29 cellular contexts compared by ENCODE assay signal in the genomic region with DNA sequence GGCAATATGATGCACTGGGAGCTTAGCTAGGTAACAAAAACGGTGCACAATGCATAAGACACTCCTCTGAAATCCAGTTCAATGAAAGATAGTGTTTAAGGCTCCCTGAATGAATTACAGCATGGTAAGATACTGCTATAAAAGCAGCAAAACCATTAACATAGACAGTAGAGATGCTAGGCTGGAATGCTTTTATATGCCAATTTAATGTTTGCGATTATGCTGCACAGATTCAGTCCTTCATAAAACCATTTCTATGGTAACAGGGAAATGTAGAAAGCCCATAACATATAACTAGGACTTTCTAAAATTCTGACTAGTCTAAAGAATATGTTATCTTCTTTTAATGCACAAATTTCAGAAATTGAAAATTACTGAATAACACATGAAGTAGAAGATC.
"Had no signal": no experiment of that assay in that cellular context is flagged by ENCODE, and none has a peak within 500 bp of the region (broad histone marks: within the 10 kb centered on the region; RNA-seq: fewer than 3 reads in every experiment).

No MANE protein-coding gene starts in this region.

- DNase-seq: activated B cell treated with CpG ODN at 0.5 μM for 24 hours; activated CD4-positive, alpha-beta T cell treated with anti-CD3 and anti-CD28 coated beads for 48 hours; activated CD4-positive, alpha-beta T cell treated with anti-CD3 and anti-CD28 coated beads, Interleukin-2, amount 50 U/mL, for 1 hour; activated CD4-positive, alpha-beta T cell treated with anti-CD3 and anti-CD28 coated beads, Interleukin-2, amount 50 U/mL, for 48 hours; activated CD8-positive, alpha-beta memory T cell treated with anti-CD3 and anti-CD28 coated beads for 24 hours; activated CD8-positive, alpha-beta T cell treated with anti-CD3 and anti-CD28 coated beads for 36 hours; activated effector memory CD4-positive, alpha-beta T cell treated with Interleukin-2 at 50 U/mL for 16 hours; activated gamma-delta T cell treated with Interleukin-2 at 50 U/mL for 16 hours; activated naive CD4-positive, alpha-beta T cell treated with anti-CD3 and anti-CD28 coated beads, Interleukin-2, amount 50 U/mL, for 16 hours; activated naive CD4-positive, alpha-beta T cell treated with Interleukin-2 at 50 U/mL for 16 hours; activated T-cell treated with anti-CD3 and anti-CD28 coated beads, Interleukin-2, amount 50 U/mL, for 4 hours; anterior cingulate cortex; dorsolateral prefrontal cortex; effector memory CD4-positive, alpha-beta T cell; endodermal cell; head of caudate nucleus; hippocampal formation; WERI-Rb-1 had no signal

- H3K36me3 Mint-ChIP-seq: activated naive CD8-positive, alpha-beta T cell had no signal

- H3K36me3 ChIP-seq: brain microvascular endothelial cell, WERI-Rb-1 had no signal

- H3K9me3 Mint-ChIP-seq: activated CD8-positive, alpha-beta T cell treated with anti-CD3 and anti-CD28 coated beads for 36 hours; activated T-cell treated with anti-CD3 and anti-CD28 coated beads, Interleukin-2, amount 50 U/mL, for 4 hours; activated T-helper 17 cell treated with anti-CD3 and anti-CD28 coated beads, Interleukin-2, amount 50 U/mL, for 72 hours; dendritic cell treated with granulocyte-macrophage colony-stimulating factor and Interleukin-4, amounts not matched to agents 40 ng/mL and 50 ng/mL, for 4 days; endodermal cell; T-helper 2 cell treated with Interferon-gamma antibody and Interleukin-4, amounts not matched to agents 5 μg/mL and 100 μg/mL, for 36 hours had no signal

- ATAC-seq: activated CD4-positive, CD25-positive, alpha-beta regulatory T cell treated with anti-CD3 and anti-CD28 coated beads, Interleukin-2, amount 50 U/mL, for 24 hours; activated CD8-positive, alpha-beta T cell treated with anti-CD3 and anti-CD28 coated beads for 36 hours; activated T-cell treated with anti-CD3 and anti-CD28 coated beads, Interleukin-2, amount 50 U/mL, for 4 hours; activated T-helper 17 cell treated with anti-CD3 and anti-CD28 coated beads, Interleukin-2, amount 50 U/mL, for 72 hours; esophagus mucosa had no signal

- FAIRE-seq: bronchial epithelial cell, frontal cortex had no signal

- H3K27ac Mint-ChIP-seq: activated B cell treated with CpG ODN at 0.5 μM for 24 hours; activated CD8-positive, alpha-beta T cell treated with anti-CD3 and anti-CD28 coated beads for 36 hours; activated naive CD8-positive, alpha-beta T cell; activated T-helper 17 cell treated with anti-CD3 and anti-CD28 coated beads, Interleukin-2, amount 50 U/mL, for 72 hours; dendritic cell treated with granulocyte-macrophage colony-stimulating factor and Interleukin-4, amounts not matched to agents 40 ng/mL and 50 ng/mL, for 4 days; endodermal cell; T-helper 2 cell treated with Interferon-gamma antibody and Interleukin-4, amounts not matched to agents 5 μg/mL and 100 μg/mL, for 36 hours had no signal

- H3K4me3 Mint-ChIP-seq: activated B cell treated with CpG ODN at 0.5 μM for 24 hours; activated CD8-positive, alpha-beta T cell treated with anti-CD3 and anti-CD28 coated beads for 36 hours; activated naive CD8-positive, alpha-beta T cell; activated T-cell treated with anti-CD3 and anti-CD28 coated beads, Interleukin-2, amount 50 U/mL, for 4 hours; activated T-helper 17 cell treated with anti-CD3 and anti-CD28 coated beads, Interleukin-2, amount 50 U/mL, for 72 hours; central memory CD8-positive, alpha-beta T cell; dendritic cell treated with granulocyte-macrophage colony-stimulating factor and Interleukin-4, amounts not matched to agents 40 ng/mL and 50 ng/mL, for 4 days; endodermal cell; T-helper 2 cell treated with Interferon-gamma antibody and Interleukin-4, amounts not matched to agents 5 μg/mL and 100 μg/mL, for 36 hours had no signal

- H3K27me3 Mint-ChIP-seq: activated B cell treated with CpG ODN at 0.5 μM for 24 hours; activated CD8-positive, alpha-beta T cell treated with anti-CD3 and anti-CD28 coated beads for 36 hours; activated naive CD8-positive, alpha-beta T cell; activated T-helper 17 cell treated with anti-CD3 and anti-CD28 coated beads, Interleukin-2, amount 50 U/mL, for 72 hours; central memory CD8-positive, alpha-beta T cell; dendritic cell treated with granulocyte-macrophage colony-stimulating factor and Interleukin-4, amounts not matched to agents 40 ng/mL and 50 ng/mL, for 4 days had no signal

- H3K4me1 Mint-ChIP-seq: activated B cell treated with CpG ODN at 0.5 μM for 24 hours; activated T-helper 17 cell treated with anti-CD3 and anti-CD28 coated beads, Interleukin-2, amount 50 U/mL, for 72 hours; central memory CD8-positive, alpha-beta T cell had no signal

- H3K27me3 ChIP-seq: brain microvascular endothelial cell, dorsolateral prefrontal cortex had no signal

- H3K4me3 ChIP-seq: coronary artery, dorsolateral prefrontal cortex had no signal

- H3K27ac ChIP-seq: brain microvascular endothelial cell, coronary artery, dorsolateral prefrontal cortex, WERI-Rb-1 had no signal
